14 cellular contexts compared by ENCODE assay signal in genomic region chr5:42514759-42515158, GRCh38.
A peak's percentile ranks its signal among the peaks of the same experiment; 100 is the strongest.
DNase-seq lines count a peak whose midpoint lies in the region; ATAC-seq and TF ChIP-seq lines count a peak whose summit lies in the region.
"Had no signal": no experiment of that assay in that cellular context is flagged by ENCODE, and none has a peak within 500 bp of the region (broad histone marks: within the 10 kb centered on the region; RNA-seq: fewer than 3 reads in every experiment).

No MANE protein-coding gene starts in this region.

- no peak overlapping the region for H3K4me2 ChIP-seq in KMS-11
- H3K4me2 ChIP-seq in trophoblast cell (ENCODE audit: low read length) = no peak overlapping the region
- H3K4me2 ChIP-seq: A549, SK-N-SH had no signal

- no peak for TF ChIP-seq POLR2A in body of pancreas (IDR thresholded peaks at IDR 0.05)

- no peak overlapping the region for H2BK12ac ChIP-seq in trophoblast cell (ENCODE audit: low read length)

- H4K12ac ChIP-seq in trophoblast cell (ENCODE audit: low read depth, low read length) = no peak overlapping the region

- H3K27ac ChIP-seq in KMS-11 (no peak overlapping the region), body of pancreas (no peak overlapping the region), trophoblast cell (ENCODE audit: low read depth, low read length) (no peak overlapping the region)
- H3K27ac ChIP-seq: A549 had no signal

- no peaks in the 10 kb centered on the region for H4K20me1 ChIP-seq in KMS-11 (ENCODE audit: insufficient read depth)

- H3K14ac ChIP-seq in trophoblast cell (ENCODE audit: low read length) = no peak overlapping the region

- H3K79me1 ChIP-seq in trophoblast cell (ENCODE audit: low read length) = no peaks in the 10 kb centered on the region

- no peak overlapping the region for H4K91ac ChIP-seq in trophoblast cell (ENCODE audit: low read depth, low read length)

- no peak overlapping the region for H3K18ac ChIP-seq in trophoblast cell (ENCODE audit: low read length)

- H3K23ac ChIP-seq in trophoblast cell (ENCODE audit: low read length) = no peak overlapping the region

- H3K79me2 ChIP-seq in KMS-11 (ENCODE audit: insufficient read depth, low read depth) (no peaks in the 10 kb centered on the region), trophoblast cell (ENCODE audit: control insufficient read depth, insufficient read depth, low read length, poor library complexity) (no peaks in the 10 kb centered on the region)

- intact Hi-C loops in body of pancreas (cut with DNase I) = no loop called here

- ATAC-seq in body of pancreas = peak; percentile 38
- ATAC-seq in HG03521 (IDR thresholded peaks at IDR 0.05; ENCODE audit: unreplicated experiment) = no peak
- ATAC-seq: A549; activated CD4-positive, CD25-positive, alpha-beta regulatory T cell treated with anti-CD3 and anti-CD28 coated beads, Interleukin-2, amount 50 U/mL, for 24 hours had no signal

- H3K9me3 ChIP-seq in body of pancreas (no peaks in the 10 kb centered on the region), trophoblast cell (ENCODE audit: insufficient read depth, low read depth, low read length) (no peaks in the 10 kb centered on the region)
- H3K9me3 ChIP-seq: A549, SK-N-SH had no signal

- TF ChIP-seq CTCF in KMS-11 (conservative IDR thresholded peaks at IDR 0.05; ENCODE audit: low read depth, low read length) = 0 out of 2 replicates have a peak, but pooled peaks have one; percentile 29
- TF ChIP-seq CTCF in body of pancreas (IDR thresholded peaks at IDR 0.05) = peak in 4 of 7 experiments; percentile 2 to 33 (median 16)

- in situ Hi-C loops in KBM-7 (cut with MboI; ENCODE audit: low pct_unique_long_range_greater_than_20kb, low sequenced_read_pairs) = no loop called here

- WGBS in body of pancreas, 2 donors = 24 to 27% methylated on average over 2 of the region's 2 CpGs
- no CpG with 5 or more reads among the region's 2 CpGs for WGBS in trophoblast cell (ENCODE audit: extremely low coverage, insufficient coverage, insufficient read length)

- H2AFZ ChIP-seq in KMS-11 (ENCODE audit: low read depth) = no peak overlapping the region
- no peak overlapping the region for H2AFZ ChIP-seq in trophoblast cell (ENCODE audit: insufficient read depth, low read length, poor library complexity)

- H2BK120ac ChIP-seq in trophoblast cell (ENCODE audit: insufficient read depth, low read length, poor library complexity) = no peak overlapping the region

- no peak overlapping the region for H2BK5ac ChIP-seq in trophoblast cell (ENCODE audit: low read depth, low read length, poor library complexity)

- H3K9ac ChIP-seq in KMS-11 (no peak overlapping the region), trophoblast cell (ENCODE audit: low read length) (no peak overlapping the region)
- H3K9ac ChIP-seq: SK-N-SH had no signal

- peak; percentile 43 for DNase-seq in DMS53 (lab: John Stamatoyannopoulos, UW)
- no peak for DNase-seq in DMS53 treated with DMSO at 0.1 percent for 48 hours (lab: John Stamatoyannopoulos, UW; ENCODE audit: unreplicated experiment)
- peak in 2 of 4 donors; percentile 22 to 26 for DNase-seq in body of pancreas
- DNase-seq in trophoblast cell = peak; percentile 21 to 52
- no peak for DNase-seq in NCI-H2171 (lab: John Stamatoyannopoulos, UW)
- DNase-seq in KBM-7 = no peak
- DNase-seq: activated T-cell treated with anti-CD3 and anti-CD28 coated beads, Interleukin-2, amount 50 U/mL, for 48 hours; anterior cingulate cortex; IMR-90; SK-N-SH had no signal

- no peak overlapping the region for H4K8ac ChIP-seq in trophoblast cell (ENCODE audit: low read depth, low read length)

- H2AK5ac ChIP-seq in trophoblast cell (ENCODE audit: low read length) = no peak overlapping the region

- no peak overlapping the region for H3K4me3 ChIP-seq in KMS-11 (IDR thresholded peaks at IDR 0.05; ENCODE audit: insufficient read depth, low read depth, low read length)
- H3K4me3 ChIP-seq in body of pancreas = no peak overlapping the region
- no peak overlapping the region for H3K4me3 ChIP-seq in trophoblast cell (ENCODE audit: low read depth, low read length)
- H3K4me3 ChIP-seq: A549 had no signal

- H3K36me3 ChIP-seq in KMS-11 (ENCODE audit: insufficient read depth) (no peaks in the 10 kb centered on the region), body of pancreas (replicated peaks in 1 of 2; ENCODE audit: insufficient read depth in 1 of 2, low read depth in 2 of 2) (no peaks in the 10 kb centered on the region), trophoblast cell (ENCODE audit: control insufficient read depth in 1 of 2, insufficient read depth in 2 of 2, low read length in 2 of 2) (no peaks in the 10 kb centered on the region)

- no peaks in the 10 kb centered on the region for H3K4me1 ChIP-seq in KMS-11 (ENCODE audit: low read depth, poor library complexity, severe bottlenecking)
- H3K4me1 ChIP-seq in body of pancreas = peaks cover 19% of the 10 kb centered on the region
- no peaks in the 10 kb centered on the region for H3K4me1 ChIP-seq in trophoblast cell (ENCODE audit: control insufficient read depth in 1 of 2, insufficient read depth in 2 of 2, low read length in 2 of 2)
- H3K4me1 ChIP-seq: A549 had no signal

- H3K4ac ChIP-seq in trophoblast cell (ENCODE audit: low read depth, low read length) = no peak overlapping the region

- H3K27me3 ChIP-seq in KMS-11 (ENCODE audit: insufficient read depth, low read depth) (no peaks in the 10 kb centered on the region), body of pancreas (no peaks in the 10 kb centered on the region), trophoblast cell (ENCODE audit: insufficient read depth, low read length) (no peaks in the 10 kb centered on the region)

Comparison
In these comparisons a context has a peak if more than half of its experiments do, and no peak if none do; other contexts are left out.
1. DNase-seq: peak in DMS53 (single experiment) and trophoblast cell (2 of 2); none in DMS53 treated with DMSO at 0.1 percent for 48 hours (single experiment), NCI-H2171 (single experiment) and KBM-7 (single experiment).